Comparison of ENCODE assay signal across 8 cellular contexts in the genomic region with DNA sequence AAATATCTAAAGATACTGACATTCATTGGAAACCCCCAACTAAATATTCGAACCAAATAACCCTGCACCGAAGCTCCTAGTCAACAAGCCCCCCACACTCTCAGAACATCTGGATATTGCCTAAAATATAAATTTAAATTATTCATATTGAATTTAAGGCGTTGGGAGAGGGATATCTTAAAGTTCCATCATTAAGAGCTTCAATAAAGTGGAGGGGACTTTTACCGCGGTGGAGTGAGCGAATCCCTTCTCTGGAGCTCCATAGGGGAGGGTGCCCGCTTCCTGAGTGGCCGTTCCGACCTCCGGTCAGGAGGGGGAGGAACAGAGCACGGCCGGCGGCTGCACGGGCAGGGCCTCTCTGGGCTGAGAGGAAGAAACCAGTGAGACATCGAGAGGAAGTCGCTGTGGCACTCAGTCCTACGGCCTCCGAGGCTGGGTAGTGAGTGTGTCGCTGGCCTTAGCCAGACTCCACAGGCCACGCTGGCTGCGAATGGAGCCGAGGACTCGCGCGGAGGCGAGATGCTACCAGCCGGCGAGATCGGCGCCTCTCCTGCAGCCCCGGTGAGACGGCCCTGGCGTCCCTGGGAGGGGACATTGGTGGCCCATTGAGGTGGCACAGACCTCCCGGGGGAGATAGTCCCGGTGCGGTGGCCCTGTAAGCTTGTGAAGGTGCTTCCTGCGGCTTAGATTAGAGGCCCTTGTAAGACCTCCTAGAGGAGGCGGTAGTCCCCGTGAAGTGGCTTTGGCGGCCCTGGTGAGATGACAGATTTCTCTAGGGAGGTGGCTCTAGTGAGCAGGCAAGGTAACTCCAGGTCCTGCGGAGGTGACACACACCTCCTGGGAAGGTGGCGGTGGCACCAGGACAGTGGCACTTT. TPM values are rescaled to one million over a fixed set of nuclear protein-coding genes. Genes with fewer than 3 reads are reported as not detected.
DNase-seq lines count a peak whose midpoint lies in the region; TF ChIP-seq lines count a peak whose summit lies in the region.

A gene (plus strand): TSS at position 405 of the 875 bp plus-strand sequence. CDS start 115 bp downstream, at position 520.

- H3K14ac ChIP-seq in neuronal stem cell (ENCODE audit: low read length) = no peak within 1 kb of the TSS

- peak within 1 kb of the TSS; percentile 61 for H2BK120ac ChIP-seq in neuronal stem cell (ENCODE audit: low read depth, low read length)

- peak within 1 kb of the TSS; percentile 99 for H3K23ac ChIP-seq in neuronal stem cell (ENCODE audit: low read depth, low read length, poor library complexity)

- DNase-seq in GF-D8 (lab: John Stamatoyannopoulos, UW) (peak; percentile 87), HAP-1 (ENCODE audit: low spot score in 2 of 2) (peak; percentile 88 to 94), MG63 (peak; percentile 81), SIG-M5 treated with dmso at 0.1 percent for 504 hours (lab: John Stamatoyannopoulos, UW; ENCODE audit: unreplicated experiment) (peak; percentile 95), activated gamma-delta T cell treated with Interleukin-2 at 50 U/mL for 16 hours (peak; percentile 88), foreskin fibroblast (peak; percentile 87 to 96), neuronal stem cell (ENCODE audit: low spot score) (peak; percentile 88)

- H2AK5ac ChIP-seq in neuronal stem cell (ENCODE audit: low read depth, low read length) = no peak within 1 kb of the TSS

- in situ Hi-C loops in HAP-1 (cut with MboI; ENCODE audit: low sequenced_read_pairs) = no loop called here

- peak within 1 kb of the TSS; percentile 10 for H3K4ac ChIP-seq in neuronal stem cell (ENCODE audit: low read length)

- H2BK15ac ChIP-seq in neuronal stem cell (ENCODE audit: low read length) = no peak within 1 kb of the TSS

- peak within 1 kb of the TSS; percentile 96 for H2AFZ ChIP-seq in neuronal stem cell (ENCODE audit: low read length)

- peaks cover 6% of the 10 kb centered on the region for H3K4me1 ChIP-seq in HAP-1
- H3K4me1 ChIP-seq in neuronal stem cell (ENCODE audit: control insufficient read depth in 2 of 2, insufficient read depth in 1 of 2, low read depth in 1 of 2, low read length in 2 of 2) = peaks cover 4 to 6% of the 10 kb centered on the region in 2 donors

- H3K79me1 ChIP-seq in neuronal stem cell (ENCODE audit: low read depth, low read length) = no peaks in the 10 kb centered on the region

- H3K36me3 ChIP-seq in HAP-1 (replicated peaks) (peaks cover 12% of the 10 kb centered on the region), MG63 (peaks cover 16% of the 10 kb centered on the region), neuronal stem cell (replicated peaks in 1 of 2; ENCODE audit: control insufficient read depth in 2 of 2, insufficient read depth in 2 of 2, low read length in 2 of 2) (peaks cover 0 to 34% of the 10 kb centered on the region in 2 donors)

- H3K27me3 ChIP-seq in HAP-1 (ENCODE audit: low read depth) = no peaks in the 10 kb centered on the region
- H3K27me3 ChIP-seq in MG63 = no peaks in the 10 kb centered on the region
- H3K27me3 ChIP-seq in neuronal stem cell (ENCODE audit: control insufficient read depth in 3 of 3, insufficient read depth in 3 of 3, low read depth in 1 of 3, low read length in 3 of 3) = no peaks in the 10 kb centered on the region

- no peak within 1 kb of the TSS for H2BK12ac ChIP-seq in neuronal stem cell (ENCODE audit: low read length)

- H3K9me3 ChIP-seq in HAP-1 (no peaks in the 10 kb centered on the region), MG63 (no peaks in the 10 kb centered on the region), neuronal stem cell (replicated peaks in 1 of 2; ENCODE audit: control insufficient read depth in 2 of 2, insufficient read depth in 1 of 2, low read depth in 1 of 2, low read length in 2 of 2) (no peaks in the 10 kb centered on the region)

- H3K4me2 ChIP-seq in neuronal stem cell (ENCODE audit: insufficient read depth, low read length, poor library complexity, severe bottlenecking) = peak within 1 kb of the TSS; percentile 89

- TF ChIP-seq CTCF in foreskin fibroblast (IDR thresholded peaks at IDR 0.05; ENCODE audit: low read depth, low read length) = peak; percentile 81
- TF ChIP-seq CTCF in subcutaneous adipose tissue (IDR thresholded peaks at IDR 0.05; ENCODE audit: low read depth) = no peak

- peak within 1 kb of the TSS; percentile 99 for H3K18ac ChIP-seq in neuronal stem cell (ENCODE audit: low read length)

- no peak within 1 kb of the TSS for H4K8ac ChIP-seq in neuronal stem cell (ENCODE audit: low read depth, low read length)

- H3K9ac ChIP-seq in neuronal stem cell (ENCODE audit: low read depth, low read length, poor library complexity) = peak within 1 kb of the TSS; percentile 98

- no peak within 1 kb of the TSS for H2BK5ac ChIP-seq in neuronal stem cell (ENCODE audit: low read length)

- no peak within 1 kb of the TSS for H4K91ac ChIP-seq in neuronal stem cell (ENCODE audit: low read depth, low read length, poor library complexity)

- H3K27ac ChIP-seq in neuronal stem cell (replicated peaks; ENCODE audit: low read length) = no peak within 1 kb of the TSS

- H3K4me3 ChIP-seq in HAP-1 (peak within 1 kb of the TSS; percentile 99), MG63 (peak within 1 kb of the TSS; percentile 96), foreskin fibroblast (ENCODE audit: low read depth in 1 of 2, low read length in 2 of 2) (peak within 1 kb of the TSS; percentile 89 to 93), neuronal stem cell (ENCODE audit: low read length in 2 of 2) (peak within 1 kb of the TSS; percentile 94 to 97)

- no CpG with 5 or more reads among the region's 42 CpGs for WGBS in neuronal stem cell (ENCODE audit: extremely low coverage in 2 of 2, insufficient read length in 2 of 2, insufficient replicate concordance in 1 of 2), 2 donors

RNA-seq across cellular contexts. Expression of the gene that starts here (rescaled TPM):
- total RNA-seq in MG63 (2014; rRNA removed; shearing (Covaris generic); ENCODE audit: low replicate concordance) = 4.3 and 7.8 TPM in 2 replicates
- polyA plus RNA-seq in neuronal stem cell (2013, experiment 1 of 2) = 11.5 TPM
- 11.3 TPM for polyA plus RNA-seq in neuronal stem cell (2013, experiment 2 of 2)
- total RNA-seq in subcutaneous adipose tissue = 10 to 100 TPM; 13.9 to 21.7 (median 18.6) TPM
